ENCODE assay signal across 1 cellular context in genomic region chr19:45154064-45154827, GRCh38.
TF ChIP-seq lines count a peak whose summit lies in the region.

No MANE protein-coding gene starts in this region.

TF ChIP-seq in HepG2, 621 proteins besides CTCF, POLR2A, EP300 and RAD21 (continued from another document and continues in another):
- TF ChIP-seq, protein P1, sequence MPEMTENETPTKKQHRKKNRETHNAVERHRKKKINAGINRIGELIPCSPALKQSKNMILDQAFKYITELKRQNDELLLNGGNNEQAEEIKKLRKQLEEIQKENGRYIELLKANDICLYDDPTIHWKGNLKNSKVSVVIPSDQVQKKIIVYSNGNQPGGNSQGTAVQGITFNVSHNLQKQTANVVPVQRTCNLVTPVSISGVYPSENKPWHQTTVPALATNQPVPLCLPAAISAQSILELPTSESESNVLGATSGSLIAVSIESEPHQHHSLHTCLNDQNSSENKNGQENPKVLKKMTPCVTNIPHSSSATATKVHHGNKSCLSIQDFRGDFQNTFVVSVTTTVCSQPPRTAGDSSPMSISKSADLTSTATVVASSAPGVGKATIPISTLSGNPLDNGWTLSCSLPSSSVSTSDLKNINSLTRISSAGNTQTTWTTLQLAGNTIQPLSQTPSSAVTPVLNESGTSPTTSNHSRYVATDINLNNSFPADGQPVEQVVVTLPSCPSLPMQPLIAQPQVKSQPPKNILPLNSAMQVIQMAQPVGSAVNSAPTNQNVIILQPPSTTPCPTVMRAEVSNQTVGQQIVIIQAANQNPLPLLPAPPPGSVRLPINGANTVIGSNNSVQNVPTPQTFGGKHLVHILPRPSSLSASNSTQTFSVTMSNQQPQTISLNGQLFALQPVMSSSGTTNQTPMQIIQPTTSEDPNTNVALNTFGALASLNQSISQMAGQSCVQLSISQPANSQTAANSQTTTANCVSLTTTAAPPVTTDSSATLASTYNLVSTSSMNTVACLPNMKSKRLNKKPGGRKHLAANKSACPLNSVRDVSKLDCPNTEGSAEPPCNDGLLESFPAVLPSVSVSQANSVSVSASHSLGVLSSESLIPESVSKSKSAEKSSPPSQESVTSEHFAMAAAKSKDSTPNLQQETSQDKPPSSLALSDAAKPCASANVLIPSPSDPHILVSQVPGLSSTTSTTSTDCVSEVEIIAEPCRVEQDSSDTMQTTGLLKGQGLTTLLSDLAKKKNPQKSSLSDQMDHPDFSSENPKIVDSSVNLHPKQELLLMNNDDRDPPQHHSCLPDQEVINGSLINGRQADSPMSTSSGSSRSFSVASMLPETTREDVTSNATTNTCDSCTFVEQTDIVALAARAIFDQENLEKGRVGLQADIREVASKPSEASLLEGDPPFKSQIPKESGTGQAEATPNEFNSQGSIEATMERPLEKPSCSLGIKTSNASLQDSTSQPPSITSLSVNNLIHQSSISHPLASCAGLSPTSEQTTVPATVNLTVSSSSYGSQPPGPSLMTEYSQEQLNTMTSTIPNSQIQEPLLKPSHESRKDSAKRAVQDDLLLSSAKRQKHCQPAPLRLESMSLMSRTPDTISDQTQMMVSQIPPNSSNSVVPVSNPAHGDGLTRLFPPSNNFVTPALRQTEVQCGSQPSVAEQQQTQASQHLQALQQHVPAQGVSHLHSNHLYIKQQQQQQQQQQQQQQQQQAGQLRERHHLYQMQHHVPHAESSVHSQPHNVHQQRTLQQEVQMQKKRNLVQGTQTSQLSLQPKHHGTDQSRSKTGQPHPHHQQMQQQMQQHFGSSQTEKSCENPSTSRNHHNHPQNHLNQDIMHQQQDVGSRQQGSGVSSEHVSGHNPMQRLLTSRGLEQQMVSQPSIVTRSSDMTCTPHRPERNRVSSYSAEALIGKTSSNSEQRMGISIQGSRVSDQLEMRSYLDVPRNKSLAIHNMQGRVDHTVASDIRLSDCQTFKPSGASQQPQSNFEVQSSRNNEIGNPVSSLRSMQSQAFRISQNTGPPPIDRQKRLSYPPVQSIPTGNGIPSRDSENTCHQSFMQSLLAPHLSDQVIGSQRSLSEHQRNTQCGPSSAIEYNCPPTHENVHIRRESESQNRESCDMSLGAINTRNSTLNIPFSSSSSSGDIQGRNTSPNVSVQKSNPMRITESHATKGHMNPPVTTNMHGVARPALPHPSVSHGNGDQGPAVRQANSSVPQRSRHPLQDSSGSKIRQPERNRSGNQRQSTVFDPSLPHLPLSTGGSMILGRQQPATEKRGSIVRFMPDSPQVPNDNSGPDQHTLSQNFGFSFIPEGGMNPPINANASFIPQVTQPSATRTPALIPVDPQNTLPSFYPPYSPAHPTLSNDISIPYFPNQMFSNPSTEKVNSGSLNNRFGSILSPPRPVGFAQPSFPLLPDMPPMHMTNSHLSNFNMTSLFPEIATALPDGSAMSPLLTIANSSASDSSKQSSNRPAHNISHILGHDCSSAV (CRISPR knock-in tag; IDR thresholded peaks at IDR 0.05; ENCODE audit: borderline replicate concordance): no peak
- TF ChIP-seq ZNF350 (CRISPR knock-in tag; IDR thresholded peaks at IDR 0.05; ENCODE audit: borderline replicate concordance, low read depth): peak; percentile 77
- TF ChIP-seq MED13 (CRISPR knock-in tag; IDR thresholded peaks at IDR 0.05): no peak
- no peak for TF ChIP-seq ONECUT2 (CRISPR knock-in tag; IDR thresholded peaks at IDR 0.05)
- TF ChIP-seq SOX5 (CRISPR knock-in tag; IDR thresholded peaks at IDR 0.05; ENCODE audit: borderline replicate concordance): peak; percentile 52
- TF ChIP-seq SUZ12 (IDR thresholded peaks at IDR 0.05; ENCODE audit: low read depth, low read length): no peak
- TF ChIP-seq, protein P2, sequence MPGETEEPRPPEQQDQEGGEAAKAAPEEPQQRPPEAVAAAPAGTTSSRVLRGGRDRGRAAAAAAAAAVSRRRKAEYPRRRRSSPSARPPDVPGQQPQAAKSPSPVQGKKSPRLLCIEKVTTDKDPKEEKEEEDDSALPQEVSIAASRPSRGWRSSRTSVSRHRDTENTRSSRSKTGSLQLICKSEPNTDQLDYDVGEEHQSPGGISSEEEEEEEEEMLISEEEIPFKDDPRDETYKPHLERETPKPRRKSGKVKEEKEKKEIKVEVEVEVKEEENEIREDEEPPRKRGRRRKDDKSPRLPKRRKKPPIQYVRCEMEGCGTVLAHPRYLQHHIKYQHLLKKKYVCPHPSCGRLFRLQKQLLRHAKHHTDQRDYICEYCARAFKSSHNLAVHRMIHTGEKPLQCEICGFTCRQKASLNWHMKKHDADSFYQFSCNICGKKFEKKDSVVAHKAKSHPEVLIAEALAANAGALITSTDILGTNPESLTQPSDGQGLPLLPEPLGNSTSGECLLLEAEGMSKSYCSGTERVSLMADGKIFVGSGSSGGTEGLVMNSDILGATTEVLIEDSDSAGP (CRISPR knock-in tag; IDR thresholded peaks at IDR 0.05; ENCODE audit: borderline replicate concordance): peak; percentile 66; the same call in 1 of the 2 replicates
- TF ChIP-seq, protein P3, sequence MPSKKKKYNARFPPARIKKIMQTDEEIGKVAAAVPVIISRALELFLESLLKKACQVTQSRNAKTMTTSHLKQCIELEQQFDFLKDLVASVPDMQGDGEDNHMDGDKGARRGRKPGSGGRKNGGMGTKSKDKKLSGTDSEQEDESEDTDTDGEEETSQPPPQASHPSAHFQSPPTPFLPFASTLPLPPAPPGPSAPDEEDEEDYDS (CRISPR knock-in tag; IDR thresholded peaks at IDR 0.05): peak; percentile 93
- TF ChIP-seq MYNN (CRISPR knock-in tag; IDR thresholded peaks at IDR 0.05; ENCODE audit: low read depth): no peak
- TF ChIP-seq ZBTB20 (CRISPR knock-in tag; IDR thresholded peaks at IDR 0.05; ENCODE audit: borderline replicate concordance, low read depth): no peak
- TF ChIP-seq ZNF746 (CRISPR knock-in tag; IDR thresholded peaks at IDR 0.05): no peak
- TF ChIP-seq ZNF704 (CRISPR knock-in tag; IDR thresholded peaks at IDR 0.05; ENCODE audit: borderline replicate concordance): no peak
- no peak for TF ChIP-seq ZNF570 (CRISPR knock-in tag; IDR thresholded peaks at IDR 0.05; ENCODE audit: borderline replicate concordance)
- TF ChIP-seq DPF2 (CRISPR knock-in tag; IDR thresholded peaks at IDR 0.05; ENCODE audit: borderline replicate concordance, low read depth): peak; percentile 32; the same call in 1 of the 2 replicates
- TF ChIP-seq, protein P4, sequence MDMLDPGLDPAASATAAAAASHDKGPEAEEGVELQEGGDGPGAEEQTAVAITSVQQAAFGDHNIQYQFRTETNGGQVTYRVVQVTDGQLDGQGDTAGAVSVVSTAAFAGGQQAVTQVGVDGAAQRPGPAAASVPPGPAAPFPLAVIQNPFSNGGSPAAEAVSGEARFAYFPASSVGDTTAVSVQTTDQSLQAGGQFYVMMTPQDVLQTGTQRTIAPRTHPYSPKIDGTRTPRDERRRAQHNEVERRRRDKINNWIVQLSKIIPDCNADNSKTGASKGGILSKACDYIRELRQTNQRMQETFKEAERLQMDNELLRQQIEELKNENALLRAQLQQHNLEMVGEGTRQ (IDR thresholded peaks at IDR 0.05; ENCODE audit: low read depth, low read length): peak; percentile 74
- TF ChIP-seq, protein P4 (CRISPR knock-in tag; IDR thresholded peaks at IDR 0.05; ENCODE audit: borderline replicate concordance): peak; percentile 50; the same call in 1 of the 2 replicates
- no peak for TF ChIP-seq HDAC6 (IDR thresholded peaks at IDR 0.05; ENCODE audit: low read depth, low read length)
- TF ChIP-seq ZFX (CRISPR knock-in tag; IDR thresholded peaks at IDR 0.05; ENCODE audit: low read depth): peak; percentile 63
- TF ChIP-seq HOXA7 (CRISPR knock-in tag; IDR thresholded peaks at IDR 0.05): no peak
- no peak for TF ChIP-seq GPN1 (CRISPR knock-in tag; IDR thresholded peaks at IDR 0.05; ENCODE audit: borderline replicate concordance)
- no peak for TF ChIP-seq GTF3A (CRISPR knock-in tag; conservative IDR thresholded peaks at IDR 0.05)
- no peak for TF ChIP-seq ZNF577 (CRISPR knock-in tag; IDR thresholded peaks at IDR 0.05; ENCODE audit: borderline replicate concordance, low read depth)
- TF ChIP-seq NBN (conservative IDR thresholded peaks at IDR 0.05): no peak
- 0 out of 2 replicates have a peak, but pooled peaks have one; percentile 43 for TF ChIP-seq MEF2D (CRISPR knock-in tag; IDR thresholded peaks at IDR 0.05)
- TF ChIP-seq ZNF121 (CRISPR knock-in tag; IDR thresholded peaks at IDR 0.05): peak; percentile 99
- peak; percentile 73 for TF ChIP-seq HDAC1 (CRISPR knock-in tag; IDR thresholded peaks at IDR 0.05)
- TF ChIP-seq NONO (IDR thresholded peaks at IDR 0.05): no peak
- TF ChIP-seq NONO (CRISPR knock-in tag; conservative IDR thresholded peaks at IDR 0.05): peak; percentile 56
- no peak for TF ChIP-seq SRY (CRISPR knock-in tag; IDR thresholded peaks at IDR 0.05)
- TF ChIP-seq RERE (CRISPR knock-in tag; IDR thresholded peaks at IDR 0.05; ENCODE audit: low read depth): 0 out of 2 replicates have a peak, but pooled peaks have one; percentile 19
- 0 out of 2 replicates have a peak, but pooled peaks have one; percentile 27 for TF ChIP-seq ZSCAN25 (CRISPR knock-in tag; IDR thresholded peaks at IDR 0.05)
- no peak for TF ChIP-seq SP1 (IDR thresholded peaks at IDR 0.05)
- TF ChIP-seq SP1 (CRISPR knock-in tag; IDR thresholded peaks at IDR 0.05): peak; percentile 71
- no peak for TF ChIP-seq SOX6 (IDR thresholded peaks at IDR 0.05)
- TF ChIP-seq SOX6 (CRISPR knock-in tag; IDR thresholded peaks at IDR 0.05): peak; percentile 81
- TF ChIP-seq THAP11 (CRISPR knock-in tag; IDR thresholded peaks at IDR 0.05): peak; percentile 31; the same call in 1 of the 2 replicates
- no peak for TF ChIP-seq KLF13 (CRISPR knock-in tag; IDR thresholded peaks at IDR 0.05)
- TF ChIP-seq BCL3 (CRISPR knock-in tag; IDR thresholded peaks at IDR 0.05): 0 out of 2 replicates have a peak, but pooled peaks have one; percentile 32
- no peak for TF ChIP-seq FOXP1 (IDR thresholded peaks at IDR 0.05)
- peak; percentile 16; the same call in 1 of the 2 replicates for TF ChIP-seq FOXP1 (CRISPR knock-in tag; IDR thresholded peaks at IDR 0.05)
- TF ChIP-seq, protein P5, sequence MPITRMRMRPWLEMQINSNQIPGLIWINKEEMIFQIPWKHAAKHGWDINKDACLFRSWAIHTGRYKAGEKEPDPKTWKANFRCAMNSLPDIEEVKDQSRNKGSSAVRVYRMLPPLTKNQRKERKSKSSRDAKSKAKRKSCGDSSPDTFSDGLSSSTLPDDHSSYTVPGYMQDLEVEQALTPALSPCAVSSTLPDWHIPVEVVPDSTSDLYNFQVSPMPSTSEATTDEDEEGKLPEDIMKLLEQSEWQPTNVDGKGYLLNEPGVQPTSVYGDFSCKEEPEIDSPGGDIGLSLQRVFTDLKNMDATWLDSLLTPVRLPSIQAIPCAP (CRISPR knock-in tag; IDR thresholded peaks at IDR 0.05; ENCODE audit: low read depth): no peak
- TF ChIP-seq SKI (IDR thresholded peaks at IDR 0.05; ENCODE audit: partially characterized antibody): no peak
- no peak for TF ChIP-seq ZSCAN22 (CRISPR knock-in tag; IDR thresholded peaks at IDR 0.05)
